19 cellular contexts compared by ENCODE assay signal in the genomic region with DNA sequence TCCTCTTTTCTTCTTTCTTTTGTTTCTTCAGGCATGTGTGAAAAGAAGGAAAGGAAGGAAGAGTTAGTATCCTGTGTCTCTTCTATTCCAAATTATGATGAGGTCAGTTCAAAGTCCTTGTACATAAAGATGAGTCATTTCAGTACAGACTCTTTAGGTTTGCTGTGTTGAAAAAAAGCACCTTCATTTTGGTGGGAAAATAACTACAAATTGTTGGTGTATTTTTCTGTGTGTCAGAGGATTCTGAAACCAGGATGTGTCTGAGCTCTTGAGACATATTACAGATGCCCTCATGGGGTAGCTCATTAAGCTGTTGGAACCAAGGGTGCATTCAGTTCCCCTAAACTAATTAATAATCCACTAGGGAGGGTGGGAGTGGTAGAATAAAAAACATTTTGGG. TPM values are rescaled to one million over a fixed set of nuclear protein-coding genes. Genes with fewer than 3 reads are reported as not detected.
DNase-seq lines count a peak whose midpoint lies in the region; ATAC-seq and TF ChIP-seq lines count a peak whose summit lies in the region.
"Had no signal": no experiment of that assay in that cellular context is flagged by ENCODE, and none has a peak within 500 bp of the region (broad histone marks: within the 10 kb centered on the region; RNA-seq: fewer than 3 reads in every experiment).

No MANE protein-coding gene starts in this region.

- H4K20me1 ChIP-seq in PC-3 (ENCODE audit: low read length), result no peaks in the 10 kb centered on the region

- H2AFZ ChIP-seq in PC-3 (ENCODE audit: low read length), result no peak overlapping the region

- no peak for TF ChIP-seq POLR2A in vagina (IDR thresholded peaks at IDR 0.05)

- no peaks in the 10 kb centered on the region for H3K9me2 ChIP-seq in PC-3 (replicated peaks; ENCODE audit: low read length)

- ATAC-seq in GM18502 (IDR thresholded peaks at IDR 0.05; ENCODE audit: poor library complexity, unreplicated experiment), result peak; percentile 53
- ATAC-seq in GM19452 (IDR thresholded peaks at IDR 0.05; ENCODE audit: unreplicated experiment), result peak; percentile 73
- ATAC-seq in HG02981 (IDR thresholded peaks at IDR 0.05; ENCODE audit: unreplicated experiment), result peak; percentile 79
- peak; percentile 46 for ATAC-seq in PC-3
- ATAC-seq: HCT116, natural killer cell had no signal

- no peaks in the 10 kb centered on the region for H3K36me3 ChIP-seq in PC-3 (ENCODE audit: low read depth, low read length)
- H3K36me3 ChIP-seq in vagina, result no peaks in the 10 kb centered on the region
- H3K36me3 ChIP-seq: ascending aorta, right atrium auricular region had no signal

- CTCF ChIA-PET in PC-3 (lab: Charles Lee), result no interaction called here

- DNase-seq in PC-3 (peak; percentile 33), ACHN (no peak), NK-92 (lab: John Stamatoyannopoulos, UW; ENCODE audit: unreplicated experiment) (no peak), SW 1271 (lab: John Stamatoyannopoulos, UW) (no peak), vagina (ENCODE audit: extremely low spot score in 2 of 2) (no peak)
- DNase-seq: activated T-cell treated with anti-CD3 and anti-CD28 coated beads, Interleukin-2, amount 50 U/mL, for 48 hours; DND-41; natural killer cell; NCI-H1436; NCI-H82; SHP77 treated with DMSO at 0.1 percent for 48 hours; stimulated activated CD4-positive, alpha-beta T cell treated with anti-CD3 and anti-CD28 coated beads, Interleukin-4, amount 100 ng/mL, for 1 hour had no signal

- H3K4me1 ChIP-seq in PC-3 (ENCODE audit: insufficient read depth, low read length) (peaks cover 49% of the 10 kb centered on the region), vagina (peaks cover 6% of the 10 kb centered on the region)
- H3K4me1 ChIP-seq: ascending aorta had no signal

- H3K27ac ChIP-seq in PC-3 (ENCODE audit: low read length), result no peak overlapping the region
- no peak overlapping the region for H3K27ac ChIP-seq in vagina
- H3K27ac ChIP-seq: ascending aorta, right atrium auricular region, VCaP had no signal

- H3F3A ChIP-seq in PC-3 (ENCODE audit: low read length, unreplicated experiment), result no peaks in the 10 kb centered on the region

- in situ Hi-C loops in ACHN (cut with HindIII; ENCODE audit: low pct_ligation_motif_present, low pct_unique_long_range_greater_than_20kb, low sequenced_read_pairs), result no loop called here

- POLR2A ChIA-PET in PC-3 (lab: Charles Lee; ENCODE audit: unreplicated experiment), result no interaction called here

- no TSS peak for BruUV-seq in PC-3 (replicated peaks; lab: Mats Ljungman, UMichigan)

- intact Hi-C loops in PC-3 (cut with micrococcal nuclease), result no loop called here
- intact Hi-C loops in vagina (cut with DNase I), result no loop called here

- H3K9ac ChIP-seq in PC-3 (ENCODE audit: low read length), result no peak overlapping the region

- no peaks in the 10 kb centered on the region for H3K9me3 ChIP-seq in PC-3 (ENCODE audit: low read length)
- no peaks in the 10 kb centered on the region for H3K9me3 ChIP-seq in vagina
- H3K9me3 ChIP-seq: ascending aorta, right atrium auricular region had no signal

- H3K4me3 ChIP-seq in PC-3 (ENCODE audit: low read length) (no peak overlapping the region), vagina (no peak overlapping the region)
- H3K4me3 ChIP-seq: ascending aorta, right atrium auricular region had no signal

- H3K27me3 ChIP-seq in PC-3 (ENCODE audit: low read length) (no peaks in the 10 kb centered on the region), vagina (no peaks in the 10 kb centered on the region)
- H3K27me3 ChIP-seq: ascending aorta, right atrium auricular region had no signal

- H3K4me2 ChIP-seq in PC-3 (ENCODE audit: low read length), result peak overlapping the region; percentile 44

- H3K79me2 ChIP-seq in PC-3 (ENCODE audit: low read length), result no peaks in the 10 kb centered on the region

- TF ChIP-seq CTCF in PC-3 (conservative IDR thresholded peaks at IDR 0.05; ENCODE audit: low read depth, low read length) (no peak), vagina (IDR thresholded peaks at IDR 0.05) (no peak)

RNA-seq across cellular contexts. Expression of gene HSPH1, which starts 5.8 kb away (rescaled TPM):
- 83.7 and 102 TPM in 2 replicates for total RNA-seq in PC-3 (2014; rRNA removed)
- 75.4 TPM for total RNA-seq in vagina

RNA-seq across cellular contexts. Expression of gene B3GLCT, which starts 32.3 kb away (rescaled TPM):
- total RNA-seq in PC-3 (2014; rRNA removed) (3.2 TPM in 2 replicates), vagina (8.1 TPM)
